In the genomic region with DNA sequence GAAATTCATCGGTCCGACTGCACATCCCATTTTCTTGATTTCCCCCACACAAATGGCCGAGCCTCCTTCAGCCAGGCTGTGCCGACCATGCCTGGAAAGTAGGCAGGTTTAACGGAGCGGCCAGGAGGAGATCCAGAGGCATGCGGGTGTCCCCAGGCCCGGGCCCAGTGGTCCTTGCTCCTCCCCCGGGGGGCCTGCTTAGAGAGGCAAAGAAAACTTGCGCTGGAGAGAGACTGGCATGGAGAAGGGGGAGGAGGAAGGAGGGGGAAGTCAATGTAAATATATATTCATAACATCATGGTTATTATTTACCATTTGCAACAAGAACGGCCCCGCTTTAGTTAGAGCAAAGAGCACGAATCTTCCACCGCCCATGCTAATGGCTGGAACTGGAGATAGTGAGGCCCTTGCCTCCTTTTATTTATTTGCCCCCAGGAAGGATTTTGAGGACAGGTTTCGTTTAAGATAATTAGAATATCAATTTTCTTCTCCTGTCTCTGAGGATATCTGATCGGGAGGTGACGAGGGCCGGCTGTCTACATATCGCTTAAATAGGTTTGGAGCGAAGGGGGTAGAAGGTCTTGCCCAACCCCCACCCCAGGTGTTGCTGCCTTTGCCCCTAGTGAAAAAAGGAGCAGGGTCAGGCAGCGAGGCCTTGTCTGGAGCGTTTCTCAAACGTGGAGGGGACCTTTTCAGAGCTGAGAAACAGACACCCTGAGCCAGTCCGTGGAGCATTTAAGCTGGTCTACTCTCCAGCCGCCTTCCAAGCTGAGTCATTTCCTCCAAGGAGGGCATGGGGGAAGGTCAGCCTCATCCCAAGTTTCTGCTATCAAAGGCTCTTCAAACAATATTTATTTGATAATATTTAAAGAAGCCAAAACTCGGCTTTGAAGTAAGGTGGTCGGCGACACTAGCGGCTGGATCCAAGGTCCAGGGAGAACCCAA, we compare ENCODE assay signal across 13 cellular contexts. TPM values are rescaled to one million over a fixed set of nuclear protein-coding genes. Genes with fewer than 3 reads are reported as not detected.
A peak's percentile ranks its signal among the peaks of the same experiment; 100 is the strongest.
DNase-seq lines count a peak whose midpoint lies in the region; ATAC-seq, FAIRE-seq and TF ChIP-seq lines count a peak whose summit lies in the region.
"Had no signal": no experiment of that assay in that cellular context is flagged by ENCODE, and none has a peak within 500 bp of the region (broad histone marks: within the 10 kb centered on the region; RNA-seq: fewer than 3 reads in every experiment).

No MANE protein-coding gene starts in this region.

- no peak overlapping the region for H3K4me3 Mint-ChIP-seq in astrocyte (ENCODE audit: unreplicated experiment)
- H3K4me3 Mint-ChIP-seq: mesothelial cell of epicardium had no signal

- H3K4me1 ChIP-seq in astrocyte (ENCODE audit: insufficient read depth, low read length) (peaks cover 6% of the 10 kb centered on the region), transverse colon (peaks cover 0 to 16% (median 12%) of the 10 kb centered on the region in 4 donors)

- 13 to 19% methylated on average over 10 to 28 of the region's 29 CpGs for WGBS in transverse colon (ENCODE audit: low coverage in 1 of 2), 2 donors

- no peaks in the 10 kb centered on the region for H3K79me2 ChIP-seq in astrocyte (ENCODE audit: insufficient read depth, low read length)

- H3K4me2 ChIP-seq in astrocyte (ENCODE audit: low read length) = peak overlapping the region; percentile 31

- H3K27ac Mint-ChIP-seq in astrocyte (ENCODE audit: unreplicated experiment) = peak overlapping the region; percentile 47
- H3K27ac Mint-ChIP-seq: mesothelial cell of epicardium had no signal

- in situ Hi-C loops in ACHN (cut with HindIII; ENCODE audit: low pct_ligation_motif_present, low pct_unique_long_range_greater_than_20kb, low sequenced_read_pairs) = no loop called here
- in situ Hi-C loops in transverse colon (cut with MboI; ENCODE audit: low pct_ligation_motif_present in 1 of 4, low pct_unique_long_range_greater_than_20kb in 1 of 4, low sequenced_read_pairs in 3 of 4) = no loop called here

- H3K36me3 ChIP-seq in astrocyte (ENCODE audit: insufficient read depth, low read length) (no peaks in the 10 kb centered on the region), transverse colon (no peaks in the 10 kb centered on the region)
- H3K36me3 ChIP-seq: pancreas had no signal

- TF ChIP-seq POLR2A in transverse colon (IDR thresholded peaks at IDR 0.05) = no peak

- intact Hi-C loops in transverse colon (cut with DNase I; ENCODE audit: low total_unique reads) = no loop called here

- peaks cover 65% of the 10 kb centered on the region for H4K20me1 ChIP-seq in astrocyte (ENCODE audit: insufficient read depth, low read length)

- ATAC-seq in GM19395 (IDR thresholded peaks at IDR 0.05; ENCODE audit: unreplicated experiment) = no peak
- ATAC-seq in stimulated activated naive CD8-positive, alpha-beta T cell treated with anti-CD3 and anti-CD28 coated beads, Interleukin-15, Interleukin-2, amounts not matched to agents 100 U/mL and 50 U/mL, for 24 hours = no peak
- ATAC-seq: pancreas had no signal

- peaks cover 14% of the 10 kb centered on the region for H3K9me3 Mint-ChIP-seq in astrocyte (ENCODE audit: unreplicated experiment)
- H3K9me3 Mint-ChIP-seq: mesothelial cell of epicardium had no signal

- H3K36me3 Mint-ChIP-seq in astrocyte (ENCODE audit: low read depth, unreplicated experiment) = peaks cover 2% of the 10 kb centered on the region
- H3K36me3 Mint-ChIP-seq: mesothelial cell of epicardium had no signal

- no peak overlapping the region for H2AFZ ChIP-seq in astrocyte (ENCODE audit: low read depth, low read length)

- no peak overlapping the region for H3K4me3 ChIP-seq in astrocyte (ENCODE audit: insufficient read depth, low read depth, low read length)
- 0 out of 2 replicates have a peak overlapping the region, but pooled peaks have one; percentile 15 for H3K4me3 ChIP-seq in iPS-18c (ENCODE audit: insufficient read depth, low read depth, low read length)
- no peak overlapping the region for H3K4me3 ChIP-seq in transverse colon
- H3K4me3 ChIP-seq: pancreas had no signal

- H3K27me3 ChIP-seq in astrocyte (ENCODE audit: insufficient read depth, low read length) (peaks cover 93% of the 10 kb centered on the region), transverse colon (peaks cover 100% of the 10 kb centered on the region)

- TF ChIP-seq EP300 in transverse colon (IDR thresholded peaks at IDR 0.05; ENCODE audit: low read depth) = no peak

- TF ChIP-seq CTCF in astrocyte (IDR thresholded peaks at IDR 0.05; ENCODE audit: insufficient read depth, low read depth, low read length) (no peak), transverse colon (IDR thresholded peaks at IDR 0.05) (no peak)

- H3K27me3 Mint-ChIP-seq in astrocyte (ENCODE audit: low read depth, unreplicated experiment) = peaks cover 62% of the 10 kb centered on the region

- H3K4me1 Mint-ChIP-seq in astrocyte (ENCODE audit: low read depth, unreplicated experiment) = peaks cover 23% of the 10 kb centered on the region

- no peak for FAIRE-seq in astrocyte (lab: Jason Lieb, UNC)
- FAIRE-seq: pancreas had no signal

- DNase-seq in ACHN = peak; percentile 15
- DNase-seq in HCEC 1CT = peak; percentile 53
- peak; percentile 3 for DNase-seq in astrocyte (ENCODE audit: low read depth)
- no peak for DNase-seq in transverse colon
- no peak for DNase-seq in activated T-cell treated with anti-CD3 and anti-CD28 coated beads for 4 hours
- no peak for DNase-seq in stimulated activated naive CD8-positive, alpha-beta T cell treated with anti-CD3 and anti-CD28 coated beads, Interleukin-15, Interleukin-2, amounts not matched to agents 100 U/mL and 50 U/mL, for 24 hours
- DNase-seq: activated CD4-positive, CD25-positive, alpha-beta regulatory T cell treated with anti-CD3 and anti-CD28 coated beads, Interleukin-2, amount 50 U/mL, for 72 hours; activated T-cell treated with anti-CD3 and anti-CD28 coated beads, Interleukin-2, amount 50 U/mL, for 48 hours; pancreas had no signal

- H3K27ac ChIP-seq in astrocyte (ENCODE audit: low read depth, low read length) (no peak overlapping the region), transverse colon (no peak overlapping the region)
- H3K27ac ChIP-seq: pancreas had no signal

- no peak overlapping the region for H3K9ac ChIP-seq in astrocyte (ENCODE audit: low read length)

- H3K9me3 ChIP-seq in astrocyte (ENCODE audit: insufficient read depth, low read depth, low read length) (peaks cover 9% of the 10 kb centered on the region), iPS-18c (ENCODE audit: control insufficient read depth, insufficient read depth, low read length) (peaks cover 5% of the 10 kb centered on the region), transverse colon (no peaks in the 10 kb centered on the region)
- H3K9me3 ChIP-seq: pancreas had no signal

RNA-seq across cellular contexts. Expression of a gene that starts 2.5 kb away (rescaled TPM):
- total RNA-seq in astrocyte (not detected in 2 replicates), transverse colon (not detected)
- total RNA-seq: pancreas, temporal lobe had no signal

Comparison
In these comparisons a context has a peak if more than half of its experiments do, and no peak if none do; other contexts are left out.
1. DNase-seq: peak in ACHN (single experiment), HCEC 1CT (single experiment) and astrocyte (single experiment); none in transverse colon (single experiment), activated T-cell treated with anti-CD3 and anti-CD28 coated beads for 4 hours (single experiment) and stimulated activated naive CD8-positive, alpha-beta T cell treated with anti-CD3 and anti-CD28 coated beads, Interleukin-15, Interleukin-2, amounts not matched to agents 100 U/mL and 50 U/mL, for 24 hours (single experiment).